15 cellular contexts compared by ENCODE assay signal in the genomic region with DNA sequence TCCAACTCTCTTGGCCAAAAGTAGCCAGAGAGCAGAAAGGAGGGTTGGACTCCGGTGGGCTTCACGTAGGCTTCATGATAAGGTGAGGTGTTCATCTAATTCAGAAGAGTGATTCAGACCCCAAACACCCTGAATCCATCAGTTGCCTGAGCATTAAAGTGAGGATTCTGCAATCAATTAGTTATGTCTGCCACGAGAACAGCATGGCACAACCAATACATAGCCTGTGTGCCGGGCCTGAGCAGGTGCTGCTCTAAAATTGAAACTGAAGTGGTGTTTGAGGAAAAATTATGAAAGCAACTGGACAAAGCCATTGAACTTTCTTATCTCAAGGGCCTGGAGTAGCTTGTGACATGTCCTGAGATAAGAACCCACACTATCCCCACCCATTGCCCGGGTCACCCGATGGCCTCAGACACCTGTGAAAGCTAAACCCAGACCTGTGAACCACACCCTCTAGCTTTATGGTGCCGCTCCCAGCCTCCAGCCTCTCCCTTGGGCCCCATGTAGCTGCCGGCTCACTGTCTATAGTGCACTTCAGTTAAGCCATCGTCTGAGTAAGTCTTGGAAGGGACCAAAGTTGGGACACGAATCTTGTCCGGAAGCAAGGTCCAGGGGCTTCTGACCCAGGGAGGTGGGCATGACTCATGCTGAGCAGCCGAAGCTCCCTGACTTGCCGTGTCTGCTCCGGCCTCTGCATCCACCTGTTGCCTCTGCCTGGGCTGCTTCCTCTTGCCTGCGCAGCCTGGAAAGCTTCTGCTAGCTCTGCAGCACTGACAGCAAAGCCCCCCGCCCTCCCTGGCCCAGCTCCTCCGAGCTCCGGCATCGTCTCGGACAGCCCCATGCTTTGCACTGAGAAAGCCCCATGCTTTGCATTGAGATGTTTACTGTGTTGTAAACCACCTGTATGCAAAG. TPM values are rescaled to one million over a fixed set of nuclear protein-coding genes. Genes with fewer than 3 reads are reported as not detected.
DNase-seq lines count a peak whose midpoint lies in the region; TF ChIP-seq lines count a peak whose summit lies in the region.
"Had no signal": no experiment of that assay in that cellular context is flagged by ENCODE, and none has a peak within 500 bp of the region (broad histone marks: within the 10 kb centered on the region; RNA-seq: fewer than 3 reads in every experiment).

No MANE protein-coding gene starts in this region.

- peaks cover 0 to 7% (median 0%) of the 10 kb centered on the region in 3 donors for H3K27me3 ChIP-seq in stomach
- H3K27me3 ChIP-seq: BLaER1 treated with 17β-estradiol and CSF1 and Interleukin-3, amounts not matched to agents 10 nM and 100 nM had no signal

- 39 to 60% (median 50%) methylated on average over 15 to 20 of the region's 20 CpGs for WGBS in stomach, 5 donors

- no peak overlapping the region for H3K4me3 ChIP-seq in stomach
- H3K4me3 ChIP-seq: BLaER1 treated with 17β-estradiol and CSF1 and Interleukin-3, amounts not matched to agents 10 nM and 100 nM had no signal

- intact Hi-C loops in stomach (cut with DNase I; ENCODE audit: low total_unique reads) = loop anchor here (10.0 kb wide), 1 partner anchor 357 kb away; a partner anchor contains a TSS

- H3K4me1 ChIP-seq in stomach = peaks cover 0 to 23% (median 9%) of the 10 kb centered on the region in 4 donors

- DNase-seq in HuH-7 (ENCODE audit: low spot score) (peak; percentile 99), SK-N-DZ (ENCODE audit: low spot score) (peak; percentile 49), left kidney (ENCODE audit: low read depth, low spot score) (peak; percentile 46), stomach (peak; percentile 68), HK-2 (ENCODE audit: unreplicated experiment) (no peak), NK-92 (lab: John Stamatoyannopoulos, UW; ENCODE audit: unreplicated experiment) (no peak), caudate nucleus (lab: John Stamatoyannopoulos, UW) (no peak)
- DNase-seq: activated CD4-positive, CD25-positive, alpha-beta regulatory T cell treated with anti-CD3 and anti-CD28 coated beads, Interleukin-2, amount 50 U/mL, for 72 hours; activated naive CD4-positive, alpha-beta T cell treated with anti-CD3 and anti-CD28 coated beads for 36 hours; hippocampal formation; NCI-H1694; NCI-H774; nephron progenitor cell had no signal

- H3K9me3 ChIP-seq in stomach = no peaks in the 10 kb centered on the region

- no peak for TF ChIP-seq EP300 in stomach (IDR thresholded peaks at IDR 0.05)

- H3K27ac ChIP-seq in stomach = peak overlapping the region in 4 of 5 donors; percentile 20 to 48 (median 38)
- no peak overlapping the region for H3K27ac ChIP-seq in caudate nucleus (ENCODE audit: low read depth, low read length)
- H3K27ac ChIP-seq: BLaER1 treated with 17β-estradiol and CSF1 and Interleukin-3, amounts not matched to agents 10 nM and 100 nM had no signal

- TF ChIP-seq POLR2A in stomach (IDR thresholded peaks at IDR 0.05) = no peak

- H3K36me3 ChIP-seq in stomach = no peaks in the 10 kb centered on the region
- H3K36me3 ChIP-seq: BLaER1 treated with 17β-estradiol and CSF1 and Interleukin-3, amounts not matched to agents 10 nM and 100 nM had no signal

- no peak for TF ChIP-seq CTCF in stomach (IDR thresholded peaks at IDR 0.05)

RNA-seq across cellular contexts. Expression of a gene that starts 5.7 kb away (rescaled TPM):
- 0.54 TPM in 1 of 2 replicates, not detected in the other for polyA plus RNA-seq in SK-N-DZ (2014; cell fraction: cytosol; rRNA removed)
- polyA plus RNA-seq in SK-N-DZ (2014; cell fraction: nucleus; rRNA removed) = 0.49 TPM in 1 of 2 replicates, not detected in the other
- total RNA-seq in stomach = 10 to 100 TPM in 1 of 5 donors, 1 to 10 TPM in 1, under 1 TPM in 1, not detected in 2; 0.92 to 11.7 (median 1.9) TPM
- polyA plus RNA-seq in stomach = 10 to 100 TPM in 2 of 3 donors, 1 to 10 TPM in 1; 5.3 to 41.5 (median 16.4) TPM
- total RNA-seq: T-helper 2 cell treated with Interferon-gamma antibody and Interleukin-4, amounts not matched to agents 100 ng/mL and 5 ng/mL, for 36 hours had no signal

Comparison
In these comparisons a context has a peak if more than half of its experiments do, and no peak if none do; other contexts are left out.
1. DNase-seq: peak in HuH-7 (single experiment), SK-N-DZ (single experiment), left kidney (single experiment) and stomach (single experiment); none in HK-2 (single experiment), NK-92 (single experiment) and caudate nucleus (0 of 61).